8 cellular contexts compared by ENCODE assay signal in the genomic region with DNA sequence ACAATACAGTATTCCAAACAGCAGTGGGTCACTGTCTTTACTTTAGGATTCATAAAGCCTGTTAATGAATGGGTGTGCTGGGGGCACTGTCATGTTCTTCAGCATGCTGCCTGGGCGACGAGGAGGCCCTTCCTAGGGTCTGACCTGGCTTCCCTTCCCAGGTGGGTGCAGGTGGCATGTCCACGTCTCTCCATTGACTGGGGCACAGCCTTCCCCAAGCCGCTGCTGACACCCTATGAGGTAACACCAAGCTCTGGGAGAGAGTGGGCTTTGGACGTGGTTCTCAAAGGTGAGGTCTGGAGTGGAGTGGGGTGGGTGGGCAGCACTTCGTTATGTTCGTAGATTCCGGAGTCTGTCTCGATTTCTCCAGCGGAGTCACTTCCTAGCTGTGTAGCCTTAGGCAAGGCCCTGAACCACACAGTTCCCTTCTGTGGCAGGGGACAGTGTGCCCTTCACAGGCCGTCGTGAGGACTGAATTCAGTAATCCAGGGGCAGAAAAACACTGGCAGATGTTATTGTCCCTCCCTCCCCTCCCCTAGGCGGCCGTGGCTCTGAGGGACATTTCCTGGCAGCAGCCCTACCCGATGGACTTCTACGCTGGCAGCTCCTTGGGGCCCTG. TPM values are rescaled to one million over a fixed set of nuclear protein-coding genes. Genes with fewer than 3 reads are reported as not detected.
DNase-seq lines count a peak whose midpoint lies in the region; ATAC-seq and TF ChIP-seq lines count a peak whose summit lies in the region.

No MANE protein-coding gene starts in this region.

- in situ Hi-C loops in transverse colon (cut with MboI; ENCODE audit: low pct_ligation_motif_present in 1 of 4, low pct_unique_long_range_greater_than_20kb in 1 of 4, low sequenced_read_pairs in 3 of 4), result loop anchor here in 3 of 4 donors (25.0 kb wide), 3 partner anchors 329 to 379 kb away; a partner anchor contains a TSS

- H3K36me3 Mint-ChIP-seq in activated CD4-positive, alpha-beta T cell treated with anti-CD3 and anti-CD28 coated beads, Interleukin-2, amount 10 ng/mL, durations not matched to agents 7 days and 5 days (ENCODE audit: low read depth), result peaks cover 24% of the 10 kb centered on the region

- H3K27ac Mint-ChIP-seq in activated CD4-positive, alpha-beta T cell treated with anti-CD3 and anti-CD28 coated beads, Interleukin-2, amount 10 ng/mL, durations not matched to agents 7 days and 5 days, result peak overlapping the region; percentile 36

- no peak for DNase-seq in activated CD4-positive, alpha-beta T cell treated with anti-CD3 and anti-CD28 coated beads, Interleukin-2, amount 10 ng/mL, durations not matched to agents 7 days and 5 days
- no peak for DNase-seq in activated CD4-positive, alpha-beta T cell treated with anti-CD3 and anti-CD28 coated beads for 48 hours
- DNase-seq in right lobe of liver (no peak), transverse colon (no peak), NCI-H1048 (lab: John Stamatoyannopoulos, UW) (no peak), GM10266 (ENCODE audit: extremely low spot score) (no peak)

- H3K4me3 Mint-ChIP-seq in activated CD4-positive, alpha-beta T cell treated with anti-CD3 and anti-CD28 coated beads, Interleukin-2, amount 10 ng/mL, durations not matched to agents 7 days and 5 days, result peak overlapping the region; percentile 56

- no peak for ATAC-seq in right lobe of liver
- no peak for ATAC-seq in HG03159 (IDR thresholded peaks at IDR 0.05; ENCODE audit: unreplicated experiment)

- WGBS in adipose tissue, 3 donors, result 41 to 54% (median 52%) methylated on average over 13 to 16 of the region's 16 CpGs
- WGBS in right lobe of liver (ENCODE audit: insufficient coverage, low coverage, low lambda C conversion rate, missing lambda C conversion rate), result 33% methylated on average over 6 of the region's 16 CpGs
- WGBS in transverse colon (ENCODE audit: low coverage in 1 of 2), 2 donors, result 59 to 60% methylated on average over 1 to 16 of the region's 16 CpGs

- no peaks in the 10 kb centered on the region for H3K27me3 ChIP-seq in right lobe of liver
- no peaks in the 10 kb centered on the region for H3K27me3 ChIP-seq in transverse colon

- H3K27ac ChIP-seq in adipose tissue (ENCODE audit: low read depth, low read length) (peak overlapping the region; percentile 38), right lobe of liver (peak overlapping the region in 2 of 3 donors; percentile 77 to 83), transverse colon (peak overlapping the region; percentile 81 to 94 (median 91))

- intact Hi-C loops in right lobe of liver (cut with DNase I) (loop anchor here (5.0 kb wide), 1 partner anchor 134 kb away; no protein-coding TSS in a partner anchor), transverse colon (cut with DNase I; ENCODE audit: low total_unique reads) (no loop called here)

- H3K4me1 ChIP-seq in right lobe of liver, result peaks cover 0 to 13% (median 0%) of the 10 kb centered on the region in 4 donors
- peaks cover 8 to 20% (median 15%) of the 10 kb centered on the region in 4 donors for H3K4me1 ChIP-seq in transverse colon

- no peaks in the 10 kb centered on the region for H3K27me3 Mint-ChIP-seq in activated CD4-positive, alpha-beta T cell treated with anti-CD3 and anti-CD28 coated beads, Interleukin-2, amount 10 ng/mL, durations not matched to agents 7 days and 5 days

- H3K9me3 ChIP-seq in right lobe of liver, result no peaks in the 10 kb centered on the region
- H3K9me3 ChIP-seq in transverse colon, result no peaks in the 10 kb centered on the region

- TF ChIP-seq CTCF in right lobe of liver (IDR thresholded peaks at IDR 0.05), result no peak
- TF ChIP-seq CTCF in transverse colon (IDR thresholded peaks at IDR 0.05), result no peak
- no peak for TF ChIP-seq CTCF in GM10266 (IDR thresholded peaks at IDR 0.05; ENCODE audit: control insufficient read depth, insufficient read depth, low read depth, missing control alignments)

- H3K4me3 ChIP-seq in right lobe of liver, result peak overlapping the region; percentile 64 to 98 (median 88)
- peak overlapping the region; percentile 52 to 91 (median 68) for H3K4me3 ChIP-seq in transverse colon

- CTCF ChIA-PET in activated CD4-positive, alpha-beta T cell treated with anti-CD3 and anti-CD28 coated beads, Interleukin-2, amount 10 ng/mL, durations not matched to agents 7 days and 5 days (lab: Charles Lee), result interaction anchor here (0.8 to 3.3 kb wide), 6 partner anchors 10 to 204 kb away, joined by 3 to 17 read pairs (median 4); a partner anchor contains a TSS

- H3K4me1 Mint-ChIP-seq in activated CD4-positive, alpha-beta T cell treated with anti-CD3 and anti-CD28 coated beads, Interleukin-2, amount 10 ng/mL, durations not matched to agents 7 days and 5 days, result peaks cover 26% of the 10 kb centered on the region

- POLR2A ChIA-PET in activated CD4-positive, alpha-beta T cell treated with anti-CD3 and anti-CD28 coated beads, Interleukin-2, amount 10 ng/mL, durations not matched to agents 7 days and 5 days (lab: Charles Lee), result no interaction called here

- H3K36me3 ChIP-seq in right lobe of liver (peaks cover 0 to 12% (median 5%) of the 10 kb centered on the region in 4 donors), transverse colon (peaks cover 0 to 5% (median 0%) of the 10 kb centered on the region in 4 donors)

- no peak for TF ChIP-seq EP300 in transverse colon (IDR thresholded peaks at IDR 0.05; ENCODE audit: low read depth)

- no peaks in the 10 kb centered on the region for H3K9me3 Mint-ChIP-seq in activated CD4-positive, alpha-beta T cell treated with anti-CD3 and anti-CD28 coated beads, Interleukin-2, amount 10 ng/mL, durations not matched to agents 7 days and 5 days

- TF ChIP-seq POLR2A in right lobe of liver (IDR thresholded peaks at IDR 0.05), result no peak
- TF ChIP-seq POLR2A in transverse colon (IDR thresholded peaks at IDR 0.05), result no peak

RNA-seq across cellular contexts. Expression of a gene that starts 0.8 kb away (rescaled TPM):
- total RNA-seq in activated CD4-positive, alpha-beta T cell treated with anti-CD3 and anti-CD28 coated beads, Interleukin-2, amount 10 ng/mL, durations not matched to agents 7 days and 5 days, result 10 to 100 TPM; 36.8 to 37.9 TPM
- polyA plus RNA-seq in adipose tissue, result 10 to 100 TPM; 30.9 to 40.7 (median 38.7) TPM
- total RNA-seq in right lobe of liver (10 to 100 TPM; 10.3 to 36.2 (median 14.8) TPM), transverse colon (10 to 100 TPM in 3 of 4 donors, 1 to 10 TPM in 1; 5.4 to 73.3 (median 36.9) TPM)

RNA-seq across cellular contexts. Expression of a gene that starts 11.1 kb away (rescaled TPM):
- 10 to 100 TPM; 31.3 to 37.8 TPM for total RNA-seq in activated CD4-positive, alpha-beta T cell treated with anti-CD3 and anti-CD28 coated beads, Interleukin-2, amount 10 ng/mL, durations not matched to agents 7 days and 5 days
- polyA plus RNA-seq in adipose tissue, result 10 to 100 TPM; 15.4 to 34.0 (median 31.1) TPM
- total RNA-seq in right lobe of liver, result 10 to 100 TPM; 20.0 to 41.1 (median 25.4) TPM
- 10 to 100 TPM; 32.4 to 88.8 (median 58.9) TPM for total RNA-seq in transverse colon

RNA-seq across cellular contexts. Expression of a gene that starts 13.9 kb away (rescaled TPM):
- 10 to 100 TPM; 29.0 to 31.0 TPM for total RNA-seq in activated CD4-positive, alpha-beta T cell treated with anti-CD3 and anti-CD28 coated beads, Interleukin-2, amount 10 ng/mL, durations not matched to agents 7 days and 5 days
- polyA plus RNA-seq in adipose tissue, result 10 to 100 TPM in 2 of 3 donors, 1 to 10 TPM in 1; 1.6 to 23.3 (median 19.7) TPM
- 10 to 100 TPM in 2 of 6 experiments, 1 to 10 TPM in 4; 4.7 to 14.8 (median 6.1) TPM for total RNA-seq in right lobe of liver
- 10 to 100 TPM in 2 of 4 donors, 1 to 10 TPM in 2; 9.1 to 32.5 (median 14.7) TPM for total RNA-seq in transverse colon

RNA-seq across cellular contexts. Expression of a gene that starts 15.9 kb away (rescaled TPM):
- under 1 TPM; 0.19 to 0.20 TPM for total RNA-seq in activated CD4-positive, alpha-beta T cell treated with anti-CD3 and anti-CD28 coated beads, Interleukin-2, amount 10 ng/mL, durations not matched to agents 7 days and 5 days
- 1 to 10 TPM; 1.6 to 8.7 (median 3.9) TPM for polyA plus RNA-seq in adipose tissue
- 1 to 10 TPM in 5 of 6 experiments, under 1 TPM in 1; 0.54 to 2.6 (median 1.4) TPM for total RNA-seq in right lobe of liver
- under 1 TPM in 3 of 4 donors, not detected in 1; 0.27 to 0.60 (median 0.48) TPM for total RNA-seq in transverse colon

Comparison
In these comparisons a context has a peak if more than half of its experiments do, and no peak if none do; other contexts are left out.
1. H3K27ac ChIP-seq: peak in every context shown above with its lines; median percentile 91 in transverse colon; 80 in right lobe of liver; 38 in adipose tissue.